Comparison of ENCODE assay signal across 1 cellular context in the genomic region with DNA sequence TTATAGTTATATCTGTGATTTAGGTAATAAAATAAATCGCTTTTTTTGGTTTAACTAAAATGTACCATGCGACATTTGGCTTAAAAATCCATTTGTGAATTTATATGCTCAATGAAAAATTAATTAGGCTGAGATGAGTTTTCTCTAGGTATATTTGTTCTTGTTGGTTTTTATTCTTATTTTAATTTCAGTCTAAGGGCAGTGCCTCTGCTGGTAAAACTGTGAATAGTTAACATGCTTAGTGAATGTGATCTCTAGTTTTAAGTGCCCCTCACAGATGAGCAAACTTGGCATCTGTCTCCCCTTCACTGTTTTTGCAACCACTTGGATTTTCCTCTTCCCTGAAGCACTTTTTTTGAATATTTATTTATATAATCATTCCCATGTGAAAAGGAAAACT.
TF ChIP-seq lines count a peak whose summit lies in the region.

No MANE protein-coding gene starts in this region.

TF ChIP-seq in WTC11, 78 proteins besides CTCF, POLR2A, EP300 and RAD21 (continued from another document):
- TF ChIP-seq, protein P1, sequence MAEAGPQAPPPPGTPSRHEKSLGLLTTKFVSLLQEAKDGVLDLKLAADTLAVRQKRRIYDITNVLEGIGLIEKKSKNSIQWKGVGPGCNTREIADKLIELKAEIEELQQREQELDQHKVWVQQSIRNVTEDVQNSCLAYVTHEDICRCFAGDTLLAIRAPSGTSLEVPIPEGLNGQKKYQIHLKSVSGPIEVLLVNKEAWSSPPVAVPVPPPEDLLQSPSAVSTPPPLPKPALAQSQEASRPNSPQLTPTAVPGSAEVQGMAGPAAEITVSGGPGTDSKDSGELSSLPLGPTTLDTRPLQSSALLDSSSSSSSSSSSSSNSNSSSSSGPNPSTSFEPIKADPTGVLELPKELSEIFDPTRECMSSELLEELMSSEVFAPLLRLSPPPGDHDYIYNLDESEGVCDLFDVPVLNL (CRISPR knock-in tag; IDR thresholded peaks at IDR 0.05; ENCODE audit: borderline replicate concordance, low read depth) = no peak
- TF ChIP-seq, protein P2, sequence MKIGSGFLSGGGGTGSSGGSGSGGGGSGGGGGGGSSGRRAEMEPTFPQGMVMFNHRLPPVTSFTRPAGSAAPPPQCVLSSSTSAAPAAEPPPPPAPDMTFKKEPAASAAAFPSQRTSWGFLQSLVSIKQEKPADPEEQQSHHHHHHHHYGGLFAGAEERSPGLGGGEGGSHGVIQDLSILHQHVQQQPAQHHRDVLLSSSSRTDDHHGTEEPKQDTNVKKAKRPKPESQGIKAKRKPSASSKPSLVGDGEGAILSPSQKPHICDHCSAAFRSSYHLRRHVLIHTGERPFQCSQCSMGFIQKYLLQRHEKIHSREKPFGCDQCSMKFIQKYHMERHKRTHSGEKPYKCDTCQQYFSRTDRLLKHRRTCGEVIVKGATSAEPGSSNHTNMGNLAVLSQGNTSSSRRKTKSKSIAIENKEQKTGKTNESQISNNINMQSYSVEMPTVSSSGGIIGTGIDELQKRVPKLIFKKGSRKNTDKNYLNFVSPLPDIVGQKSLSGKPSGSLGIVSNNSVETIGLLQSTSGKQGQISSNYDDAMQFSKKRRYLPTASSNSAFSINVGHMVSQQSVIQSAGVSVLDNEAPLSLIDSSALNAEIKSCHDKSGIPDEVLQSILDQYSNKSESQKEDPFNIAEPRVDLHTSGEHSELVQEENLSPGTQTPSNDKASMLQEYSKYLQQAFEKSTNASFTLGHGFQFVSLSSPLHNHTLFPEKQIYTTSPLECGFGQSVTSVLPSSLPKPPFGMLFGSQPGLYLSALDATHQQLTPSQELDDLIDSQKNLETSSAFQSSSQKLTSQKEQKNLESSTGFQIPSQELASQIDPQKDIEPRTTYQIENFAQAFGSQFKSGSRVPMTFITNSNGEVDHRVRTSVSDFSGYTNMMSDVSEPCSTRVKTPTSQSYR (CRISPR knock-in tag; IDR thresholded peaks at IDR 0.05) = no peak
- TF ChIP-seq JUN (CRISPR knock-in tag; IDR thresholded peaks at IDR 0.05) = no peak
- no peak for TF ChIP-seq CBFB (CRISPR knock-in tag; IDR thresholded peaks at IDR 0.05; ENCODE audit: low read depth)
- TF ChIP-seq, protein P3, sequence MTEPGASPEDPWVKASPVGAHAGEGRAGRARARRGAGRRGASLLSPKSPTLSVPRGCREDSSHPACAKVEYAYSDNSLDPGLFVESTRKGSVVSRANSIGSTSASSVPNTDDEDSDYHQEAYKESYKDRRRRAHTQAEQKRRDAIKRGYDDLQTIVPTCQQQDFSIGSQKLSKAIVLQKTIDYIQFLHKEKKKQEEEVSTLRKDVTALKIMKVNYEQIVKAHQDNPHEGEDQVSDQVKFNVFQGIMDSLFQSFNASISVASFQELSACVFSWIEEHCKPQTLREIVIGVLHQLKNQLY (CRISPR knock-in tag; IDR thresholded peaks at IDR 0.05) = no peak
- TF ChIP-seq NFATC4 (CRISPR knock-in tag; IDR thresholded peaks at IDR 0.05) = no peak
